Comparison of ENCODE assay signal across 26 cellular contexts in the genomic region with DNA sequence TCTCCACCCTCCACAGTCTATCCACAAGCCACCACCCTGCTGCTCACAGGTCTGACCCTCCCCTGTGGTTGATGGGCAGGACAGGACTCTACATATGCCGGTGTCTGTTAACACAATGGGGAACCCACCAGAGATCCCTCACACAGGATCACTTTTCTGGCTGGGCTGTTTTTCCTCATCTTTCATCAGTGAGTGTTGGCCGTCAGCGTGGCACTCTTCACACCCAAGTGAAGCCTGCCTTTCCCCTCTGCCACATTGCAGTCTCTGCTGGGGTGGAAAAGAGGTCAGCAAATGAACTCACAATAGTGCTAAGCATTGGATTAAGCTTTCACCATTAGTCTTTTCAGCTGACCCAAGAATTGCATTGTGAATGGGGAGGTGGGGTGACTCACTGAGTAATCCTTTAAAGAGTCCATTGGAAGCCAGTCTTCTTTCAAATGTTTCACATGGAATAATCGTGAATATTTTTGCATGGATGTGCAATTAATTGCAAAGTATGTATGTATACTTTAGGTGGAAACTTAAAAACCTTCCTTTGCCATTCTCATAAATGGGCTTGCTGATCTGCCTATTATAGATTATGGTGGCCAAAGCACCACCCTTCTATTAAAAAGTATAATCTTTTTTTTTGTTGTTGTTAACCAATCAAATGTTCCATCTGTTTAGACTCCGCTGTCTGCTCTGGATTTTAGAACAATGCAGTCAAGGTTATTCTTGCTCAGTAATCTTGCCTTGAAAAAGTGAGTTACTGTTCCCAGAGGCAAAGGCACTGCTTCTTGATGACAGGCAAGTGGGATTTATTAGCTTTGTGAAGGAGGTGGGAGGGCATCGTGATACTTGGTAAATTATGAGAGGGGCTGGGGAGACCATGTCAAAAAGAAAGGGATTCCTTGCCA.
DNase-seq lines count a peak whose midpoint lies in the region; ATAC-seq and TF ChIP-seq lines count a peak whose summit lies in the region.
"Had no signal": no experiment of that assay in that cellular context is flagged by ENCODE, and none has a peak within 500 bp of the region (broad histone marks: within the 10 kb centered on the region; RNA-seq: fewer than 3 reads in every experiment).

No MANE protein-coding gene starts in this region.

- H3K9me3 Mint-ChIP-seq in endothelial cell (ENCODE audit: unreplicated experiment): no peaks in the 10 kb centered on the region
- no peaks in the 10 kb centered on the region for H3K9me3 Mint-ChIP-seq in activated CD8-positive, alpha-beta memory T cell treated with anti-CD3 and anti-CD28 coated beads, Interleukin-2, amount 10 ng/mL, durations not matched to agents 7 days and 5 days (ENCODE audit: low read depth)
- H3K9me3 Mint-ChIP-seq: activated naive CD4-positive, alpha-beta T cell treated with anti-CD3 and anti-CD28 coated beads for 36 hours; activated T-cell treated with anti-CD3 and anti-CD28 coated beads, Interleukin-2, amount 50 U/mL, for 4 hours; effector memory CD8-positive, alpha-beta T cell; T-helper 2 cell treated with Interferon-gamma antibody and Interleukin-4, amounts not matched to agents 5 μg/mL and 100 μg/mL, for 36 hours had no signal

- H2BK12ac ChIP-seq in neuronal stem cell (ENCODE audit: low read length): no peak overlapping the region

- no peak overlapping the region for H3K14ac ChIP-seq in neuronal stem cell (ENCODE audit: low read length)

- H3K79me1 ChIP-seq in neuronal stem cell (ENCODE audit: low read depth, low read length): no peaks in the 10 kb centered on the region

- DNase-seq in EH (ENCODE audit: low read depth) (peak; percentile 7), NCI-H226 (peak; percentile 26), endothelial cell (ENCODE audit: low spot score) (no peak), neuronal stem cell (ENCODE audit: low spot score) (peak; percentile 38), HK-2 (ENCODE audit: unreplicated experiment) (no peak), NCI-H187 treated with DMSO at 0.1 percent for 48 hours (lab: John Stamatoyannopoulos, UW) (no peak)
- no peak for DNase-seq in activated CD4-positive, alpha-beta T cell treated with anti-CD3 and anti-CD28 coated beads for 4 hours
- no peak for DNase-seq in activated CD8-positive, alpha-beta memory T cell treated with anti-CD3 and anti-CD28 coated beads, Interleukin-2, amount 10 ng/mL, durations not matched to agents 7 days and 5 days
- DNase-seq: activated naive CD4-positive, alpha-beta T cell treated with anti-CD3 and anti-CD28 coated beads for 36 hours; activated T-cell treated with anti-CD3 and anti-CD28 coated beads, Interleukin-2, amount 50 U/mL, for 4 hours; amygdala; effector memory CD8-positive, alpha-beta T cell; EL; GOT3; left cardiac atrium; mesenchymal stem cell; MM.1S; naive thymus-derived CD4-positive, alpha-beta T cell; NCI-H2171 treated with DMSO at 0.1 percent for 48 hours; NCI-H526; pancreas; RPMI8226; upper lobe of right lung had no signal

- H3K9me3 ChIP-seq in neuronal stem cell (replicated peaks in 1 of 2; ENCODE audit: control insufficient read depth in 2 of 2, insufficient read depth in 1 of 2, low read depth in 1 of 2, low read length in 2 of 2): peaks cover 1 to 2% of the 10 kb centered on the region in 2 donors
- H3K9me3 ChIP-seq: BLaER1 treated with 17β-estradiol and CSF1 and Interleukin-3, amounts not matched to agents 10 nM and 100 nM; pancreas; upper lobe of right lung had no signal

- no peak overlapping the region for H2AFZ ChIP-seq in neuronal stem cell (ENCODE audit: low read length)

- no peak overlapping the region for H3K4me3 ChIP-seq in neuronal stem cell (ENCODE audit: low read length in 2 of 2)
- H3K4me3 ChIP-seq: BLaER1 treated with 17β-estradiol and CSF1 and Interleukin-3, amounts not matched to agents 10 nM and 100 nM; pancreas; upper lobe of right lung had no signal

- H3K36me3 Mint-ChIP-seq in endothelial cell (ENCODE audit: low read depth, unreplicated experiment): peaks cover 4% of the 10 kb centered on the region
- H3K36me3 Mint-ChIP-seq in activated CD8-positive, alpha-beta memory T cell treated with anti-CD3 and anti-CD28 coated beads, Interleukin-2, amount 10 ng/mL, durations not matched to agents 7 days and 5 days: no peaks in the 10 kb centered on the region
- H3K36me3 Mint-ChIP-seq: naive thymus-derived CD4-positive, alpha-beta T cell had no signal

- no peak for ATAC-seq in activated CD8-positive, alpha-beta memory T cell treated with anti-CD3 and anti-CD28 coated beads, Interleukin-2, amount 10 ng/mL, durations not matched to agents 7 days and 5 days
- ATAC-seq: activated CD4-positive, CD25-positive, alpha-beta regulatory T cell treated with anti-CD3 and anti-CD28 coated beads, Interleukin-2, amount 50 U/mL, for 24 hours; activated T-cell treated with anti-CD3 and anti-CD28 coated beads, Interleukin-2, amount 50 U/mL, for 4 hours; effector memory CD8-positive, alpha-beta T cell; naive thymus-derived CD4-positive, alpha-beta T cell; pancreas; upper lobe of right lung had no signal

- TF ChIP-seq CTCF in endothelial cell (IDR thresholded peaks at IDR 0.05; ENCODE audit: unreplicated experiment): no peak

- no peak overlapping the region for H2BK5ac ChIP-seq in neuronal stem cell (ENCODE audit: low read length)

- H3K27me3 Mint-ChIP-seq in endothelial cell (ENCODE audit: unreplicated experiment): peaks cover 4% of the 10 kb centered on the region
- no peaks in the 10 kb centered on the region for H3K27me3 Mint-ChIP-seq in activated CD8-positive, alpha-beta memory T cell treated with anti-CD3 and anti-CD28 coated beads, Interleukin-2, amount 10 ng/mL, durations not matched to agents 7 days and 5 days
- H3K27me3 Mint-ChIP-seq: effector memory CD8-positive, alpha-beta T cell had no signal

- no peak overlapping the region for H3K4me3 Mint-ChIP-seq in endothelial cell (ENCODE audit: unreplicated experiment)
- H3K4me3 Mint-ChIP-seq in activated CD8-positive, alpha-beta memory T cell treated with anti-CD3 and anti-CD28 coated beads, Interleukin-2, amount 10 ng/mL, durations not matched to agents 7 days and 5 days: no peak overlapping the region
- H3K4me3 Mint-ChIP-seq: activated naive CD4-positive, alpha-beta T cell treated with anti-CD3 and anti-CD28 coated beads for 36 hours; activated T-cell treated with anti-CD3 and anti-CD28 coated beads, Interleukin-2, amount 50 U/mL, for 4 hours; effector memory CD8-positive, alpha-beta T cell; naive thymus-derived CD4-positive, alpha-beta T cell; T-helper 2 cell treated with Interferon-gamma antibody and Interleukin-4, amounts not matched to agents 5 μg/mL and 100 μg/mL, for 36 hours had no signal

- no CpG with 5 or more reads among the region's 6 CpGs for WGBS in neuronal stem cell (ENCODE audit: extremely low coverage in 2 of 2, insufficient read length in 2 of 2, insufficient replicate concordance in 1 of 2), 2 donors

- peaks cover 9 to 26% of the 10 kb centered on the region in 2 donors for H3K4me1 ChIP-seq in neuronal stem cell (ENCODE audit: control insufficient read depth in 2 of 2, insufficient read depth in 1 of 2, low read depth in 1 of 2, low read length in 2 of 2)

- no peak overlapping the region for H3K9ac ChIP-seq in neuronal stem cell (ENCODE audit: low read depth, low read length, poor library complexity)
- H3K9ac ChIP-seq: BLaER1 treated with 17β-estradiol and CSF1 and Interleukin-3, amounts not matched to agents 10 nM and 100 nM had no signal

- H2BK120ac ChIP-seq in neuronal stem cell (ENCODE audit: low read depth, low read length): peak overlapping the region; percentile 6

- peak overlapping the region; percentile 60 for H3K27ac ChIP-seq in neuronal stem cell (replicated peaks; ENCODE audit: low read length)
- H3K27ac ChIP-seq: pancreas, upper lobe of right lung had no signal

- peaks cover 0 to 2% (median 0%) of the 10 kb centered on the region in 3 experiments for H3K27me3 ChIP-seq in neuronal stem cell (ENCODE audit: control insufficient read depth in 3 of 3, insufficient read depth in 3 of 3, low read depth in 1 of 3, low read length in 3 of 3)
- H3K27me3 ChIP-seq: BLaER1 treated with 17β-estradiol and CSF1 and Interleukin-3, amounts not matched to agents 10 nM and 100 nM; pancreas; upper lobe of right lung had no signal

- H4K91ac ChIP-seq in neuronal stem cell (ENCODE audit: low read depth, low read length, poor library complexity): no peak overlapping the region

- H3K4me2 ChIP-seq in neuronal stem cell (ENCODE audit: insufficient read depth, low read length, poor library complexity, severe bottlenecking): no peak overlapping the region

- H2BK15ac ChIP-seq in neuronal stem cell (ENCODE audit: low read length): no peak overlapping the region

- peak overlapping the region; percentile 21 for H3K27ac Mint-ChIP-seq in endothelial cell (ENCODE audit: unreplicated experiment)
- no peak overlapping the region for H3K27ac Mint-ChIP-seq in activated CD8-positive, alpha-beta memory T cell treated with anti-CD3 and anti-CD28 coated beads, Interleukin-2, amount 10 ng/mL, durations not matched to agents 7 days and 5 days
- H3K27ac Mint-ChIP-seq: activated naive CD4-positive, alpha-beta T cell treated with anti-CD3 and anti-CD28 coated beads for 36 hours; effector memory CD8-positive, alpha-beta T cell; naive thymus-derived CD4-positive, alpha-beta T cell; T-helper 2 cell treated with Interferon-gamma antibody and Interleukin-4, amounts not matched to agents 5 μg/mL and 100 μg/mL, for 36 hours had no signal

- no peak overlapping the region for H4K8ac ChIP-seq in neuronal stem cell (ENCODE audit: low read depth, low read length)

- no peak overlapping the region for H3K23ac ChIP-seq in neuronal stem cell (ENCODE audit: low read depth, low read length, poor library complexity)

- CTCF ChIA-PET in activated CD8-positive, alpha-beta memory T cell treated with anti-CD3 and anti-CD28 coated beads, Interleukin-2, amount 10 ng/mL, durations not matched to agents 7 days and 5 days (lab: Charles Lee): interaction anchor here (0.7 kb wide), 1 partner anchor 75 kb away, joined by 3 read pairs; no protein-coding TSS in a partner anchor

- H2AK5ac ChIP-seq in neuronal stem cell (ENCODE audit: low read depth, low read length): no peak overlapping the region

- H3K4me1 Mint-ChIP-seq in endothelial cell (ENCODE audit: unreplicated experiment): peaks cover 44% of the 10 kb centered on the region
- H3K4me1 Mint-ChIP-seq in activated CD8-positive, alpha-beta memory T cell treated with anti-CD3 and anti-CD28 coated beads, Interleukin-2, amount 10 ng/mL, durations not matched to agents 7 days and 5 days: no peaks in the 10 kb centered on the region

- H3K18ac ChIP-seq in neuronal stem cell (ENCODE audit: low read length): peak overlapping the region; percentile 40

- no peak overlapping the region for H3K4ac ChIP-seq in neuronal stem cell (ENCODE audit: low read length)

- H3K36me3 ChIP-seq in neuronal stem cell (replicated peaks in 1 of 2; ENCODE audit: control insufficient read depth in 2 of 2, insufficient read depth in 2 of 2, low read length in 2 of 2): no peaks in the 10 kb centered on the region
- H3K36me3 ChIP-seq: BLaER1 treated with 17β-estradiol and CSF1 and Interleukin-3, amounts not matched to agents 10 nM and 100 nM; pancreas; upper lobe of right lung had no signal

Comparison
In these comparisons a context has a peak if more than half of its experiments do, and no peak if none do; other contexts are left out.
1. DNase-seq: peak in EH (single experiment), NCI-H226 (single experiment) and neuronal stem cell (single experiment); none in endothelial cell (single experiment), HK-2 (single experiment), NCI-H187 treated with DMSO at 0.1 percent for 48 hours (single experiment), activated CD4-positive, alpha-beta T cell treated with anti-CD3 and anti-CD28 coated beads for 4 hours (0 of 2) and activated CD8-positive, alpha-beta memory T cell treated with anti-CD3 and anti-CD28 coated beads, Interleukin-2, amount 10 ng/mL, durations not matched to agents 7 days and 5 days (single experiment).